ENCODE assay signal across 8 cellular contexts in the genomic region with DNA sequence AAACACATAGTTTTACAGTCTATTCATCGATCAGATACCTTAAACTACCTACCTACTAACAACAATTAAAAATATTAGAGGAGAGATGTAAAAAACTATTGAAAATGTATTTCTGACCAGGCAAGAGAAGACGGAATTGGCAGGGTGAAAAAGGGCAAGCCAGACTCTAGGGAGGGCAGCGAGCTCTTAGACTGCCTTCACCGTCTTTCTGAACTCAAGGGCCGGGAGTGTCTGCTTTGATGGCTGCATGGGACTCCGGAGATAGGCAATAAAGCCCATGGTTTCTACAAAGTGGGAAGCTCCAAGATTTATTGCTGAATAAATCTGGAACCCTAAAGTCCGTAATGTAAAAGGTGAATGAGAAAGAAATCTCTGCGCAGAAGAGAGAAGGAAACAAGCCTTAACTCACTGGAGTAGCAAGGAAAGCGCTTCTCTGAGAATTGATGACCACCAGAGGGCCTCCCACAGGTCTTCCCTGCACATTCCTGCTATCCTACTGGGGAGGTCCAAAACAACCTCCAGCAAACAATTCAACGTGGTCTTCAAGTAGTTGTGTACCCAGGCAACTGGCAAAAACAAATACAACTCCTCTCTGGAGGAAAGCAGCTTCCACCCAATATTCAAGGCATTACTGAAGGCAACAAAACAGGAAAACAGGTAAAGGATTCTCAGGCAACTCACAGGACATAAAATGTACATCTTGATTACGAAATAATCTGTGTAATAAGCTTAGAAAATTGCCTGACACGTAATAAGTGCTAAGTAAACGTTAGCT.
DNase-seq lines count a peak whose midpoint lies in the region; ATAC-seq, FAIRE-seq and TF ChIP-seq lines count a peak whose summit lies in the region.

No MANE protein-coding gene starts in this region.

- intact Hi-C loops in GM12878 (cut with micrococcal nuclease; ENCODE audit: unreplicated experiment) (no loop called here), lower lobe of right lung (cut with DNase I) (no loop called here)

- H4K20me1 ChIP-seq in GM12878 (ENCODE audit: control insufficient read depth, insufficient read depth), result no peaks in the 10 kb centered on the region

- H3K36me3 ChIP-seq in GM12878 (ENCODE audit: control insufficient read depth in 2 of 2, insufficient read depth in 2 of 2, low read length in 1 of 2) (no peaks in the 10 kb centered on the region), lower lobe of right lung (no peaks in the 10 kb centered on the region)

- H3K4me1 Mint-ChIP-seq in immature natural killer cell, result no peaks in the 10 kb centered on the region

- no peak for TF ChIP-seq RAD21 in GM12878 (IDR thresholded peaks at IDR 0.05; ENCODE audit: insufficient read depth, low read depth, low read length)

- H3K4me3 Mint-ChIP-seq in immature natural killer cell, result no peak overlapping the region

- no peak overlapping the region for H3K4me2 ChIP-seq in GM12878 (ENCODE audit: control insufficient read depth, insufficient read depth)

- peak; percentile 8 to 23 (median 11); a peak in 1 of 6 replicates for TF ChIP-seq CTCF in GM12878 (IDR thresholded peaks at IDR 0.05 in 2 of 3, conservative IDR thresholded peaks at IDR 0.05 in 1 of 3; ENCODE audit: control insufficient read depth in 2 of 3, extremely low read depth in 1 of 3, insufficient read depth in 1 of 3, low read depth in 3 of 3, low read length in 3 of 3)
- peak; percentile 19 for TF ChIP-seq CTCF in lower lobe of right lung (IDR thresholded peaks at IDR 0.05)

- no peak overlapping the region for H2AFZ ChIP-seq in GM12878 (ENCODE audit: control insufficient read depth, low read depth, low read length)

- H3K4me1 ChIP-seq in GM12878 (ENCODE audit: control insufficient read depth, insufficient read depth, low read length) (no peaks in the 10 kb centered on the region), lower lobe of right lung (no peaks in the 10 kb centered on the region)

- SMC1A ChIA-PET in GM12878 (lab: Charles Lee; ENCODE audit: uncharacterized antibody, unreplicated experiment), result no interaction called here

- RAD21 ChIA-PET in GM12878 (lab: Charles Lee; ENCODE audit: unreplicated experiment), result no interaction called here

- H3K27me3 ChIP-seq in GM12878 (replicated peaks in 1 of 2; ENCODE audit: control insufficient read depth in 2 of 2, insufficient read depth in 2 of 2, low read length in 1 of 2) (no peaks in the 10 kb centered on the region), lower lobe of right lung (ENCODE audit: low read depth) (no peaks in the 10 kb centered on the region)

- in situ Hi-C loops in GM12878 (cut with MboI), result no loop called here

- no peak for FAIRE-seq in GM12878 (lab: Jason Lieb, UNC)

- TF ChIP-seq EP300 in GM12878 (IDR thresholded peaks at IDR 0.05; ENCODE audit: borderline replicate concordance in 1 of 2, control insufficient read depth in 1 of 2, low read depth in 2 of 2, low read length in 2 of 2), result no peak

- no peaks in the 10 kb centered on the region for H3K79me2 ChIP-seq in GM12878 (ENCODE audit: control insufficient read depth, insufficient read depth, low read length)

- peaks cover 0 to 4% (median 3%) of the 10 kb centered on the region in 3 donors for H3K27me3 Mint-ChIP-seq in immature natural killer cell (ENCODE audit: low read depth in 3 of 3)

- H3K36me3 Mint-ChIP-seq in immature natural killer cell, result no peaks in the 10 kb centered on the region

- no TSS peak for BruUV-seq in GM12878 (replicated peaks; lab: Mats Ljungman, UMichigan)

- no peak overlapping the region for H3K27ac Mint-ChIP-seq in immature natural killer cell

- peak; percentile 49 for DNase-seq in Daoy (ENCODE audit: low read depth)
- DNase-seq in NCI-H1092 treated with DMSO at 0.1 percent for 48 hours (lab: John Stamatoyannopoulos, UW), result peak; percentile 20
- DNase-seq in GM12878 (ENCODE audit: low read depth, low spot score), result no peak
- DNase-seq in lower lobe of right lung, result no peak
- no peak for DNase-seq in immature natural killer cell

- no peak overlapping the region for H3K9ac ChIP-seq in GM12878 (ENCODE audit: control insufficient read depth, insufficient read depth, low read length)

- no peak for TF ChIP-seq POLR2A in GM12878 (IDR thresholded peaks at IDR 0.05; ENCODE audit: low read depth, low read length)

- no peak overlapping the region for H3K27ac ChIP-seq in GM12878 (ENCODE audit: control insufficient read depth, insufficient read depth)
- H3K27ac ChIP-seq in lower lobe of right lung, result no peak overlapping the region

- POLR2A ChIA-PET in GM12878 (lab: Charles Lee), result no interaction called here

- H3K9me3 ChIP-seq in GM12878 (replicated peaks; ENCODE audit: control insufficient read depth, insufficient read depth, low read length) (no peaks in the 10 kb centered on the region), lower lobe of right lung (no peaks in the 10 kb centered on the region)

- ATAC-seq in GM12878, result no peak
- no peak for ATAC-seq in lower lobe of right lung
- no peak for ATAC-seq in GM18870 (IDR thresholded peaks at IDR 0.05; ENCODE audit: unreplicated experiment)
- ATAC-seq in GM21390 (IDR thresholded peaks at IDR 0.05; ENCODE audit: unreplicated experiment), result no peak
- no peak for ATAC-seq in GM21576 (IDR thresholded peaks at IDR 0.05; ENCODE audit: unreplicated experiment)

- no peak overlapping the region for H3K4me3 ChIP-seq in GM12878
- H3K4me3 ChIP-seq in lower lobe of right lung, result no peak overlapping the region

- H3K9me3 Mint-ChIP-seq in immature natural killer cell, result no peaks in the 10 kb centered on the region

- WGBS in GM12878 (ENCODE audit: insufficient coverage, insufficient replicate concordance, low lambda C conversion rate, missing lambda C conversion rate), result 29% methylated on average over 13 of the region's 13 CpGs

- CTCF ChIA-PET in GM12878 (lab: Yijun Ruan, JAX), result no interaction called here

TF ChIP-seq in GM12878, 131 proteins besides CTCF, POLR2A, EP300 and RAD21:
- TF ChIP-seq FOS (IDR thresholded peaks at IDR 0.05; ENCODE audit: borderline replicate concordance, extremely low read depth, insufficient read length) (no peak), MEF2B (IDR thresholded peaks at IDR 0.05; ENCODE audit: partially characterized antibody, poor library complexity, severe bottlenecking) (no peak), SMC3 (IDR thresholded peaks at IDR 0.05; ENCODE audit: borderline replicate concordance, low read length) (peak; percentile 17; the same call in 1 of the 2 replicates)

Comparison
In these comparisons a context has a peak if more than half of its experiments do, and no peak if none do; other contexts are left out.
1. DNase-seq: peak in Daoy (single experiment) and NCI-H1092 treated with DMSO at 0.1 percent for 48 hours (single experiment); none in GM12878 (single experiment), lower lobe of right lung (single experiment) and immature natural killer cell (0 of 3).